17 cellular contexts compared by ENCODE assay signal in genomic region chr7:131409129-131409766, GRCh38.
DNase-seq lines count a peak whose midpoint lies in the region; ATAC-seq, FAIRE-seq and TF ChIP-seq lines count a peak whose summit lies in the region.
"Had no signal": no experiment of that assay in that cellular context is flagged by ENCODE, and none has a peak within 500 bp of the region (broad histone marks: within the 10 kb centered on the region; RNA-seq: fewer than 3 reads in every experiment).

No MANE protein-coding gene starts in this region.

- H3K9me3 ChIP-seq in HUES48 (ENCODE audit: control insufficient read depth, insufficient read depth, low read length) (no peaks in the 10 kb centered on the region), endodermal cell (ENCODE audit: control insufficient read depth, low read length) (peaks cover 1% of the 10 kb centered on the region), kidney (ENCODE audit: control insufficient read depth in 1 of 2, low read length in 2 of 2) (no peaks in the 10 kb centered on the region), tibial nerve (no peaks in the 10 kb centered on the region)
- H3K9me3 ChIP-seq: HAP-1, SJSA1 had no signal

- H3K9ac ChIP-seq in HUES48 (ENCODE audit: low read depth, low read length) (peak overlapping the region; percentile 60), endodermal cell (ENCODE audit: extremely low read depth, low read length, poor library complexity, severe bottlenecking) (no peak overlapping the region), kidney (ENCODE audit: low read length in 2 of 2) (no peak overlapping the region)
- H3K9ac ChIP-seq: KMS-11 had no signal

- TF ChIP-seq CTCF in endodermal cell (conservative IDR thresholded peaks at IDR 0.05) (no peak), kidney (IDR thresholded peaks at IDR 0.05; ENCODE audit: borderline replicate concordance, extremely low read depth, insufficient read depth) (no peak), tibial nerve (IDR thresholded peaks at IDR 0.05) (no peak)

- peaks cover 29% of the 10 kb centered on the region for H3K36me3 Mint-ChIP-seq in endodermal cell (ENCODE audit: low read depth)

- H3K4me3 ChIP-seq in HUES48 (ENCODE audit: low read depth, low read length) (peak overlapping the region; percentile 46), endodermal cell (ENCODE audit: low read length) (no peak overlapping the region), kidney (ENCODE audit: low read length in 2 of 2) (peak overlapping the region; percentile 3 to 25), tibial nerve (no peak overlapping the region)
- H3K4me3 ChIP-seq: HAP-1, SJSA1 had no signal

- 53 to 78% methylated on average over 5 of the region's 5 CpGs for WGBS in endodermal cell (ENCODE audit: insufficient coverage in 1 of 2, insufficient read length in 1 of 2), 2 experiments
- 86 to 89% methylated on average over 5 of the region's 5 CpGs for WGBS in tibial nerve, 2 donors

- H3K36me3 ChIP-seq in HUES48 (ENCODE audit: control insufficient read depth, insufficient read depth, low read length): peaks cover 18% of the 10 kb centered on the region
- H3K36me3 ChIP-seq in endodermal cell (ENCODE audit: control insufficient read depth, insufficient read depth, low read length): peaks cover 57% of the 10 kb centered on the region
- peaks cover 0 to 7% of the 10 kb centered on the region in 2 donors for H3K36me3 ChIP-seq in kidney (ENCODE audit: control insufficient read depth in 1 of 2, insufficient read depth in 2 of 2, low read length in 2 of 2)
- peaks cover 0 to 35% (median 5%) of the 10 kb centered on the region in 3 donors for H3K36me3 ChIP-seq in tibial nerve

- DNase-seq in endodermal cell (no peak), kidney (no peak), left lobe of liver (ENCODE audit: low spot score) (no peak), DMS 273 treated with DMSO at 0.1 percent for 48 hours (lab: John Stamatoyannopoulos, UW) (no peak), tibial nerve (ENCODE audit: low spot score in 2 of 2) (no peak)
- DNase-seq: CD4-positive, CD25-positive, alpha-beta regulatory T cell; GF-D8; NCI-H1105; NCI-H2029 treated with DMSO at 0.1 percent for 48 hours; NCI-H446; NCI-H526 had no signal

- no peaks in the 10 kb centered on the region for H3K27me3 ChIP-seq in HUES48 (ENCODE audit: control insufficient read depth, insufficient read depth, low read length)
- H3K27me3 ChIP-seq in endodermal cell (ENCODE audit: control insufficient read depth, insufficient read depth, low read length, poor library complexity, severe bottlenecking): no peaks in the 10 kb centered on the region
- no peaks in the 10 kb centered on the region for H3K27me3 ChIP-seq in tibial nerve
- H3K27me3 ChIP-seq: SJSA1 had no signal

- peak overlapping the region; percentile 84 for H3K27ac ChIP-seq in HUES48 (ENCODE audit: low read depth, low read length)
- H3K27ac ChIP-seq in endodermal cell (ENCODE audit: low read depth, low read length): no peak overlapping the region
- H3K27ac ChIP-seq in kidney (ENCODE audit: low read depth in 2 of 2, low read length in 2 of 2): no peak overlapping the region
- no peak overlapping the region for H3K27ac ChIP-seq in tibial nerve
- H3K27ac ChIP-seq: KMS-11, SJSA1 had no signal

- no peak for TF ChIP-seq POLR2A in tibial nerve (IDR thresholded peaks at IDR 0.05)

- H3K4me3 Mint-ChIP-seq in endodermal cell: no peak overlapping the region
- H3K4me3 Mint-ChIP-seq: CD4-positive, CD25-positive, alpha-beta regulatory T cell had no signal

- H3K4me1 Mint-ChIP-seq in endodermal cell: peaks cover 16% of the 10 kb centered on the region

- no peak for TF ChIP-seq EP300 in tibial nerve (IDR thresholded peaks at IDR 0.05)

- peak overlapping the region; percentile 78 for H3K27ac Mint-ChIP-seq in endodermal cell
- H3K27ac Mint-ChIP-seq: CD4-positive, CD25-positive, alpha-beta regulatory T cell had no signal

- H3K4me1 ChIP-seq in HUES48 (ENCODE audit: control insufficient read depth, insufficient read depth, low read length) (peaks cover 59% of the 10 kb centered on the region), endodermal cell (ENCODE audit: control insufficient read depth, insufficient read depth, low read length) (no peaks in the 10 kb centered on the region), kidney (ENCODE audit: control insufficient read depth in 1 of 2, insufficient read depth in 1 of 2, low read depth in 1 of 2, low read length in 2 of 2) (peaks cover 0 to 23% of the 10 kb centered on the region in 2 donors), tibial nerve (peaks cover 0 to 38% (median 1%) of the 10 kb centered on the region in 4 donors)
- H3K4me1 ChIP-seq: SJSA1 had no signal

- intact Hi-C loops in kidney (cut with DNase I): no loop called here

- no peak for FAIRE-seq in kidney (lab: Jason Lieb, UNC)

- ATAC-seq in left lobe of liver: no peak
- ATAC-seq in GM19452 (IDR thresholded peaks at IDR 0.05; ENCODE audit: unreplicated experiment): no peak
- ATAC-seq: Right ventricle myocardium inferior had no signal

- no peaks in the 10 kb centered on the region for H3K9me3 Mint-ChIP-seq in endodermal cell

- H3K27me3 Mint-ChIP-seq in endodermal cell (ENCODE audit: insufficient read depth): no peaks in the 10 kb centered on the region
- H3K27me3 Mint-ChIP-seq: CD4-positive, CD25-positive, alpha-beta regulatory T cell had no signal

Comparison
In these comparisons a context has a peak if more than half of its experiments do, and no peak if none do; other contexts are left out.
1. H3K4me3 ChIP-seq: peak in HUES48 (single experiment) and kidney (2 of 2); none in endodermal cell (single experiment) and tibial nerve (0 of 4).